Comparison of ENCODE assay signal across 20 cellular contexts in genomic region chr7:129786179-129786514, GRCh38.
DNase-seq lines count a peak whose midpoint lies in the region; ATAC-seq and TF ChIP-seq lines count a peak whose summit lies in the region.
"Had no signal": no experiment of that assay in that cellular context is flagged by ENCODE, and none has a peak within 500 bp of the region (broad histone marks: within the 10 kb centered on the region; RNA-seq: fewer than 3 reads in every experiment).

No MANE protein-coding gene starts in this region.

- H3K9me3 Mint-ChIP-seq in dendritic cell treated with granulocyte-macrophage colony-stimulating factor and Interleukin-4, amounts not matched to agents 40 ng/mL and 50 ng/mL, for 4 days, result no peaks in the 10 kb centered on the region
- H3K9me3 Mint-ChIP-seq: activated CD4-positive, alpha-beta T cell treated with anti-CD3 and anti-CD28 coated beads, Interleukin-2, amount 10 ng/mL, durations not matched to agents 7 days and 5 days; natural killer cell treated with Interleukin-12 subunit alpha and Interleukin-12 subunit beta and Interleukin-15 and Interleukin-18, amount 100 ng/mL, for 72 hours; T-helper 2 cell treated with Interferon-gamma antibody and Interleukin-4, amounts not matched to agents 5 μg/mL and 100 μg/mL, for 36 hours had no signal

- ATAC-seq in sciatic nerve, result no peak
- ATAC-seq: K562 had no signal

- H3K4me3 Mint-ChIP-seq in dendritic cell treated with granulocyte-macrophage colony-stimulating factor and Interleukin-4, amounts not matched to agents 40 ng/mL and 50 ng/mL, for 4 days, result peak overlapping the region; percentile 70

- no peak overlapping the region for H2AK5ac ChIP-seq in neuronal stem cell (ENCODE audit: low read depth, low read length)

- no peak for TF ChIP-seq EP300 in transverse colon (IDR thresholded peaks at IDR 0.05; ENCODE audit: low read depth)

- H3K4me1 Mint-ChIP-seq in dendritic cell treated with granulocyte-macrophage colony-stimulating factor and Interleukin-4, amounts not matched to agents 40 ng/mL and 50 ng/mL, for 4 days (ENCODE audit: low read depth), result peaks cover 50% of the 10 kb centered on the region

- intact Hi-C loops in dendritic cell treated with granulocyte-macrophage colony-stimulating factor and Interleukin-4, amounts not matched to agents 40 ng/mL and 50 ng/mL, for 4 days (cut with micrococcal nuclease), result no loop called here
- intact Hi-C loops in transverse colon (cut with DNase I; ENCODE audit: low total_unique reads), result no loop called here
- intact Hi-C loops in sciatic nerve (cut with DNase I), result no loop called here

- peak overlapping the region; percentile 67; the same call in 1 of the 2 replicates for H2AFZ ChIP-seq in Karpas-422 (ENCODE audit: low read length)
- peak overlapping the region; percentile 72 for H2AFZ ChIP-seq in neuronal stem cell (ENCODE audit: low read length)
- H2AFZ ChIP-seq: parathyroid adenoma had no signal

- H3K27me3 Mint-ChIP-seq in dendritic cell treated with granulocyte-macrophage colony-stimulating factor and Interleukin-4, amounts not matched to agents 40 ng/mL and 50 ng/mL, for 4 days, result peaks cover 99% of the 10 kb centered on the region

- no peaks in the 10 kb centered on the region for H3K79me1 ChIP-seq in neuronal stem cell (ENCODE audit: low read depth, low read length)

- H4K91ac ChIP-seq in neuronal stem cell (ENCODE audit: low read depth, low read length, poor library complexity), result no peak overlapping the region

- DNase-seq in Karpas-422, result no peak
- no peak for DNase-seq in neuronal stem cell (ENCODE audit: low spot score)
- DNase-seq in transverse colon, result no peak
- DNase-seq in sciatic nerve (ENCODE audit: low spot score), result no peak
- DNase-seq in SHP77 (lab: John Stamatoyannopoulos, UW), result no peak
- DNase-seq: activated CD4-positive, alpha-beta T cell treated with anti-CD3 and anti-CD28 coated beads, Interleukin-2, amount 10 ng/mL, durations not matched to agents 7 days and 5 days; amniotic stem cell; DMS79 treated with DMSO at 0.1 percent for 48 hours; GOT3; NCI-H2171; NCI-H524 treated with DMSO at 0.1 percent for 48 hours; SK-N-SH had no signal

- TF ChIP-seq CTCF in transverse colon (IDR thresholded peaks at IDR 0.05), result no peak

- H3K27ac ChIP-seq in Karpas-422 (ENCODE audit: low read length), result no peak overlapping the region
- no peak overlapping the region for H3K27ac ChIP-seq in neuronal stem cell (replicated peaks; ENCODE audit: low read length)
- no peak overlapping the region for H3K27ac ChIP-seq in transverse colon
- H3K27ac ChIP-seq: parathyroid adenoma, suprapubic skin, VCaP had no signal

- H4K8ac ChIP-seq in neuronal stem cell (ENCODE audit: low read depth, low read length), result no peak overlapping the region

- H2BK15ac ChIP-seq in neuronal stem cell (ENCODE audit: low read length), result no peak overlapping the region

- WGBS in neuronal stem cell (ENCODE audit: extremely low coverage in 2 of 2, insufficient read length in 2 of 2, insufficient replicate concordance in 1 of 2), 2 donors, result no CpG with 5 or more reads among the region's 8 CpGs
- 13% methylated on average over 8 of the region's 8 CpGs; no CpG with 5 or more reads in 1 of the 2 donors for WGBS in transverse colon (ENCODE audit: low coverage in 1 of 2), 2 donors

- no peaks in the 10 kb centered on the region for H3K36me3 Mint-ChIP-seq in dendritic cell treated with granulocyte-macrophage colony-stimulating factor and Interleukin-4, amounts not matched to agents 40 ng/mL and 50 ng/mL, for 4 days (ENCODE audit: low read depth)
- H3K36me3 Mint-ChIP-seq: natural killer cell treated with Interleukin-12 subunit alpha and Interleukin-12 subunit beta and Interleukin-15 and Interleukin-18, amount 100 ng/mL, for 72 hours had no signal

- no peak overlapping the region for H3K14ac ChIP-seq in neuronal stem cell (ENCODE audit: low read length)

- H3K4me2 ChIP-seq in Karpas-422 (ENCODE audit: low read depth, low read length, poor library complexity, severe bottlenecking) (peak overlapping the region; percentile 71), neuronal stem cell (ENCODE audit: insufficient read depth, low read length, poor library complexity, severe bottlenecking) (no peak overlapping the region)
- H3K4me2 ChIP-seq: SK-N-SH had no signal

- H3K9ac ChIP-seq in ES-I3 (ENCODE audit: low read depth, low read length), result peak overlapping the region; percentile 42; the same call in 1 of the 2 replicates
- H3K9ac ChIP-seq in Karpas-422 (ENCODE audit: low read length), result peak overlapping the region; percentile 61
- no peak overlapping the region for H3K9ac ChIP-seq in neuronal stem cell (ENCODE audit: low read depth, low read length, poor library complexity)
- H3K9ac ChIP-seq: parathyroid adenoma, SK-N-SH had no signal

- no peaks in the 10 kb centered on the region for H3K79me2 ChIP-seq in Karpas-422 (ENCODE audit: low read length)
- H3K79me2 ChIP-seq: parathyroid adenoma had no signal

- no peaks in the 10 kb centered on the region for H3K9me2 ChIP-seq in Karpas-422 (replicated peaks; ENCODE audit: insufficient read depth, low read length)
- H3K9me2 ChIP-seq: SK-N-SH had no signal

- H3K18ac ChIP-seq in neuronal stem cell (ENCODE audit: low read length), result peak overlapping the region; percentile 5

- H3K23ac ChIP-seq in neuronal stem cell (ENCODE audit: low read depth, low read length, poor library complexity), result no peak overlapping the region

- H3K4me3 ChIP-seq in Karpas-422 (ENCODE audit: low read length) (peak overlapping the region; percentile 60), neuronal stem cell (ENCODE audit: low read length in 2 of 2) (no peak overlapping the region), transverse colon (peak overlapping the region in 1 of 4 donors; percentile 21)
- H3K4me3 ChIP-seq: K562 had no signal

- no peak for TF ChIP-seq POLR2A in transverse colon (IDR thresholded peaks at IDR 0.05)

- H4K20me1 ChIP-seq in Karpas-422 (ENCODE audit: insufficient read depth, low read depth, low read length), result no peaks in the 10 kb centered on the region

- H3K27ac Mint-ChIP-seq in dendritic cell treated with granulocyte-macrophage colony-stimulating factor and Interleukin-4, amounts not matched to agents 40 ng/mL and 50 ng/mL, for 4 days, result peak overlapping the region; percentile 33
- H3K27ac Mint-ChIP-seq: activated CD4-positive, alpha-beta T cell treated with anti-CD3 and anti-CD28 coated beads, Interleukin-2, amount 10 ng/mL, durations not matched to agents 7 days and 5 days; natural killer cell treated with Interleukin-12 subunit alpha and Interleukin-12 subunit beta and Interleukin-15 and Interleukin-18, amount 100 ng/mL, for 72 hours; T-helper 2 cell treated with Interferon-gamma antibody and Interleukin-4, amounts not matched to agents 5 μg/mL and 100 μg/mL, for 36 hours had no signal

- H3K4ac ChIP-seq in neuronal stem cell (ENCODE audit: low read length), result no peak overlapping the region

- no peak overlapping the region for H2BK120ac ChIP-seq in neuronal stem cell (ENCODE audit: low read depth, low read length)

- no peak overlapping the region for H2BK5ac ChIP-seq in neuronal stem cell (ENCODE audit: low read length)

- H3K36me3 ChIP-seq in ES-I3 (ENCODE audit: insufficient read depth, low read length), result no peaks in the 10 kb centered on the region
- no peaks in the 10 kb centered on the region for H3K36me3 ChIP-seq in Karpas-422 (ENCODE audit: insufficient read depth, low read length)
- H3K36me3 ChIP-seq in neuronal stem cell (replicated peaks in 1 of 2; ENCODE audit: control insufficient read depth in 2 of 2, insufficient read depth in 2 of 2, low read length in 2 of 2), result no peaks in the 10 kb centered on the region
- no peaks in the 10 kb centered on the region for H3K36me3 ChIP-seq in transverse colon
- H3K36me3 ChIP-seq: suprapubic skin had no signal

- in situ Hi-C loops in transverse colon (cut with MboI; ENCODE audit: low pct_ligation_motif_present in 1 of 4, low pct_unique_long_range_greater_than_20kb in 1 of 4, low sequenced_read_pairs in 3 of 4), result no loop called here

- H3K9me3 ChIP-seq in ES-I3 (ENCODE audit: control insufficient read depth, insufficient read depth, low read length), result no peaks in the 10 kb centered on the region
- no peaks in the 10 kb centered on the region for H3K9me3 ChIP-seq in Karpas-422 (ENCODE audit: low read length)
- peaks cover 0 to 4% of the 10 kb centered on the region in 2 donors for H3K9me3 ChIP-seq in neuronal stem cell (replicated peaks in 1 of 2; ENCODE audit: control insufficient read depth in 2 of 2, insufficient read depth in 1 of 2, low read depth in 1 of 2, low read length in 2 of 2)
- H3K9me3 ChIP-seq in transverse colon, result no peaks in the 10 kb centered on the region
- H3K9me3 ChIP-seq: SK-N-SH, suprapubic skin had no signal

- H3K4me1 ChIP-seq in ES-I3 (ENCODE audit: insufficient read depth, low read length) (peaks cover 23% of the 10 kb centered on the region; the same call in 1 of the 2 replicates), Karpas-422 (ENCODE audit: low read length) (peaks cover 28% of the 10 kb centered on the region), neuronal stem cell (ENCODE audit: control insufficient read depth in 2 of 2, insufficient read depth in 1 of 2, low read depth in 1 of 2, low read length in 2 of 2) (peaks cover 2 to 12% of the 10 kb centered on the region in 2 donors), transverse colon (peaks cover 33 to 49% (median 39%) of the 10 kb centered on the region in 4 donors)

- no peaks in the 10 kb centered on the region for H3K27me3 ChIP-seq in Karpas-422 (ENCODE audit: low read length)
- H3K27me3 ChIP-seq in neuronal stem cell (ENCODE audit: control insufficient read depth in 3 of 3, insufficient read depth in 3 of 3, low read depth in 1 of 3, low read length in 3 of 3), result peaks cover 45 to 96% (median 68%) of the 10 kb centered on the region in 3 experiments
- H3K27me3 ChIP-seq in transverse colon, result peaks cover 88% of the 10 kb centered on the region

- no peak overlapping the region for H2BK12ac ChIP-seq in neuronal stem cell (ENCODE audit: low read length)
